9 cellular contexts compared by ENCODE assay signal in genomic region chr11:111379500-111380136, GRCh38. TPM values are rescaled to one million over a fixed set of nuclear protein-coding genes. Genes with fewer than 3 reads are reported as not detected.
DNase-seq lines count a peak whose midpoint lies in the region; ATAC-seq and TF ChIP-seq lines count a peak whose summit lies in the region.
"Had no signal": no experiment of that assay in that cellular context is flagged by ENCODE, and none has a peak within 500 bp of the region (broad histone marks: within the 10 kb centered on the region; RNA-seq: fewer than 3 reads in every experiment).

No MANE protein-coding gene starts in this region.

- H3K36me3 Mint-ChIP-seq in IgD-negative memory B cell = peaks cover 11% of the 10 kb centered on the region
- H3K36me3 Mint-ChIP-seq in osteocyte (ENCODE audit: unreplicated experiment) = no peaks in the 10 kb centered on the region

- H3K4me3 ChIP-seq in GM12875 (ENCODE audit: low read depth, low read length) (peak overlapping the region; percentile 76), gastroesophageal sphincter (no peak overlapping the region)
- H3K4me3 ChIP-seq: pancreas had no signal

- H3K4me1 ChIP-seq in gastroesophageal sphincter = peaks cover 0 to 6% (median 0%) of the 10 kb centered on the region in 3 donors
- H3K4me1 ChIP-seq: pancreas had no signal

- peak; percentile 36 for ATAC-seq in GM21526 (IDR thresholded peaks at IDR 0.05; ENCODE audit: low FRiP score, unreplicated experiment)
- peak; percentile 37 for ATAC-seq in esophagus mucosa
- no peak for ATAC-seq in gastroesophageal sphincter

- peak overlapping the region; percentile 91 to 99 (median 96) for H3K4me3 Mint-ChIP-seq in IgD-negative memory B cell
- no peak overlapping the region for H3K4me3 Mint-ChIP-seq in osteocyte (ENCODE audit: unreplicated experiment)

- WGBS in gastroesophageal sphincter (ENCODE audit: low coverage in 1 of 2), 2 donors = no CpG with 5 or more reads among the region's 17 CpGs

- H3K9me3 Mint-ChIP-seq in IgD-negative memory B cell (no peaks in the 10 kb centered on the region), osteocyte (ENCODE audit: unreplicated experiment) (no peaks in the 10 kb centered on the region)

- H3K4me1 Mint-ChIP-seq in IgD-negative memory B cell (peaks cover 40 to 49% (median 47%) of the 10 kb centered on the region in 3 donors), osteocyte (ENCODE audit: unreplicated experiment) (no peaks in the 10 kb centered on the region)

- DNase-seq in NCI-H2196 (lab: John Stamatoyannopoulos, UW; ENCODE audit: unreplicated experiment) (no peak), osteocyte (ENCODE audit: extremely low spot score, unreplicated experiment) (no peak), amygdala (lab: John Stamatoyannopoulos, UW) (no peak)
- DNase-seq: pancreas had no signal

- no peaks in the 10 kb centered on the region for H3K27me3 ChIP-seq in gastroesophageal sphincter
- H3K27me3 ChIP-seq: pancreas had no signal

- no peaks in the 10 kb centered on the region for H3K9me3 ChIP-seq in gastroesophageal sphincter
- H3K9me3 ChIP-seq: pancreas had no signal

- no peak overlapping the region for H3K27ac ChIP-seq in gastroesophageal sphincter
- H3K27ac ChIP-seq: pancreas had no signal

- peak overlapping the region; percentile 99 to 100 (median 99) for H3K27ac Mint-ChIP-seq in IgD-negative memory B cell
- H3K27ac Mint-ChIP-seq in osteocyte (ENCODE audit: unreplicated experiment) = no peak overlapping the region

- TF ChIP-seq EP300 in gastroesophageal sphincter (IDR thresholded peaks at IDR 0.05) = no peak

- H3K36me3 ChIP-seq in gastroesophageal sphincter = no peaks in the 10 kb centered on the region
- H3K36me3 ChIP-seq: pancreas had no signal

- no peak for TF ChIP-seq CTCF in GM12875 (IDR thresholded peaks at IDR 0.05; ENCODE audit: borderline replicate concordance, insufficient read depth, low read depth, low read length)
- TF ChIP-seq CTCF in gastroesophageal sphincter (IDR thresholded peaks at IDR 0.05) = no peak
- no peak for TF ChIP-seq CTCF in osteocyte (IDR thresholded peaks at IDR 0.05)

- no peak for TF ChIP-seq POLR2A in gastroesophageal sphincter (IDR thresholded peaks at IDR 0.05)

- H3K27me3 Mint-ChIP-seq in IgD-negative memory B cell (no peaks in the 10 kb centered on the region), osteocyte (ENCODE audit: unreplicated experiment) (peaks cover 23% of the 10 kb centered on the region)

RNA-seq across cellular contexts. Expression of gene POU2AF1, which starts 0.5 kb away (rescaled TPM):
- 194 TPM for polyA plus RNA-seq in IgD-negative memory B cell
- total RNA-seq in esophagus mucosa (2.6 TPM), gastroesophageal sphincter (under 1 TPM in 1 of 4 donors, not detected in 3; 0.10 TPM), osteocyte (not detected in 2 replicates)
